Comparison of ENCODE assay signal across 11 cellular contexts in the genomic region with DNA sequence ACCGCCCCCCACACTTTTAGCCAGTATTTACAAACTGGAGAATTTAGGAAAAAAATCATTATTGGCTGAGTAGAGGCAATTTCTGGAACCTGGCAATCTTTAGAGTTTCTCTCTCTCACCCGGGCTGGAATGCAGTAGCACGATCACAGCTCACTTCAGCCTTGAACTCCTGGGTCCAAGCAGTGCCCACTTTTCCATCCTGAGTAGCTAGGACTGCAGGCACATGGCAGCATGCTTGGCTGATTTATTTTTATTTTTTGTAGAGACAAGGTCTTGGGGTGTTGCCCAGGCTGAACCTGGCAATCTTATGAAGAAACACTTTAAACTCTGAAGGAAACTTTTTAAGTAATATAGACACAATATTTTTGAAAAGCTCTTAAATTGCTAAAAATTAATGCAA.
DNase-seq lines count a peak whose midpoint lies in the region; ATAC-seq and TF ChIP-seq lines count a peak whose summit lies in the region.
"Had no signal": no experiment of that assay in that cellular context is flagged by ENCODE, and none has a peak within 500 bp of the region (broad histone marks: within the 10 kb centered on the region; RNA-seq: fewer than 3 reads in every experiment).

No MANE protein-coding gene starts in this region.

- peak overlapping the region; percentile 44 to 84 (median 69) for H3K27ac ChIP-seq in heart left ventricle
- H3K27ac ChIP-seq in rectal smooth muscle tissue (ENCODE audit: low read depth, low read length), result peak overlapping the region; percentile 84
- H3K27ac ChIP-seq in vagina, result peak overlapping the region; percentile 69

- H3K9ac ChIP-seq in rectal smooth muscle tissue (ENCODE audit: low read length), result no peak overlapping the region

- H3K36me3 ChIP-seq in heart left ventricle, result peaks cover 0 to 11% (median 0%) of the 10 kb centered on the region in 9 donors
- H3K36me3 ChIP-seq in rectal smooth muscle tissue (ENCODE audit: control insufficient read depth, insufficient read depth, low read length), result no peaks in the 10 kb centered on the region
- H3K36me3 ChIP-seq in vagina, result no peaks in the 10 kb centered on the region

- TF ChIP-seq CTCF in heart left ventricle (IDR thresholded peaks at IDR 0.05) (no peak), vagina (IDR thresholded peaks at IDR 0.05) (no peak)

- H3K4me1 ChIP-seq in heart left ventricle, result peaks cover 18 to 98% (median 79%) of the 10 kb centered on the region in 12 donors
- peaks cover 72% of the 10 kb centered on the region for H3K4me1 ChIP-seq in rectal smooth muscle tissue (ENCODE audit: control insufficient read depth, insufficient read depth, low read length)
- H3K4me1 ChIP-seq in vagina, result peaks cover 82% of the 10 kb centered on the region

- H3K9me3 ChIP-seq in heart left ventricle (no peaks in the 10 kb centered on the region), vagina (no peaks in the 10 kb centered on the region)

- no peaks in the 10 kb centered on the region for H3K27me3 ChIP-seq in heart left ventricle
- no peaks in the 10 kb centered on the region for H3K27me3 ChIP-seq in rectal smooth muscle tissue (ENCODE audit: control insufficient read depth, insufficient read depth, low read length)
- H3K27me3 ChIP-seq in vagina, result no peaks in the 10 kb centered on the region

- no peak for DNase-seq in Right ventricle myocardium superior
- no peak for DNase-seq in cardiac septum (ENCODE audit: low spot score)
- no peak for DNase-seq in heart left ventricle
- DNase-seq in vagina (ENCODE audit: extremely low spot score in 2 of 2), result no peak
- DNase-seq in T-helper 2 cell, result no peak
- no peak for DNase-seq in iPS-NIHi7 (ENCODE audit: extremely low spot score)
- DNase-seq in activated CD4-positive, alpha-beta T cell treated with anti-CD3 and anti-CD28 coated beads, Interleukin-2, amount 50 U/mL, for 1 hour, result no peak
- DNase-seq: NCI-H2081; posterior cingulate gyrus; stimulated activated naive CD8-positive, alpha-beta T cell treated with anti-CD3 and anti-CD28 coated beads, Interleukin-15, amount 100 ng/mL, for 72 hours had no signal

- 25 to 38% (median 32%) methylated on average over 3 of the region's 3 CpGs for WGBS in heart left ventricle, 4 donors

- peak; percentile 20 for ATAC-seq in Right ventricle myocardium superior (ENCODE audit: poor library complexity)
- no peak for ATAC-seq in heart left ventricle
- ATAC-seq: stimulated activated naive CD8-positive, alpha-beta T cell treated with anti-CD3 and anti-CD28 coated beads, Interleukin-15, amount 100 ng/mL, for 72 hours had no signal

- no peak for TF ChIP-seq POLR2A in heart left ventricle (IDR thresholded peaks at IDR 0.05)
- no peak for TF ChIP-seq POLR2A in vagina (IDR thresholded peaks at IDR 0.05)

- intact Hi-C loops in Right ventricle myocardium superior (cut with DNase I), result no loop called here
- intact Hi-C loops in cardiac septum (cut with DNase I), result loop anchor here (2.0 kb wide), 1 partner anchor 24 kb away; no protein-coding TSS in a partner anchor
- intact Hi-C loops in heart left ventricle (cut with DNase I), result loop anchor here in 4 of 10 donors (2.0 to 5.0 kb wide), 2 partner anchors 48 kb away; no protein-coding TSS in a partner anchor
- intact Hi-C loops in vagina (cut with DNase I), result no loop called here

- H3K4me3 ChIP-seq in heart left ventricle, result peak overlapping the region in 1 of 12 donors; percentile 20
- no peak overlapping the region for H3K4me3 ChIP-seq in rectal smooth muscle tissue (ENCODE audit: low read length)
- H3K4me3 ChIP-seq in vagina, result no peak overlapping the region
